ENCODE assay signal across 8 cellular contexts in genomic region chr17:81517339-81518112, GRCh38. TPM values are rescaled to one million over a fixed set of nuclear protein-coding genes. Genes with fewer than 3 reads are reported as not detected.
DNase-seq lines count a peak whose midpoint lies in the region; ATAC-seq and TF ChIP-seq lines count a peak whose summit lies in the region.

No MANE protein-coding gene starts in this region.

- peaks cover 61% of the 10 kb centered on the region for H3K4me1 ChIP-seq in BLaER1
- H3K4me1 ChIP-seq in Karpas-422 (ENCODE audit: low read length) = peaks cover 51% of the 10 kb centered on the region
- peaks cover 21 to 26% of the 10 kb centered on the region in 2 donors for H3K4me1 ChIP-seq in neuronal stem cell (ENCODE audit: control insufficient read depth in 2 of 2, insufficient read depth in 1 of 2, low read depth in 1 of 2, low read length in 2 of 2)

- H3K36me3 Mint-ChIP-seq in chondrocyte (ENCODE audit: low read depth) = no peaks in the 10 kb centered on the region

- H3K79me2 ChIP-seq in Karpas-422 (ENCODE audit: low read length) = 0 out of 2 replicates have a peak, but pooled peaks cover under 1% of the 10 kb centered on the region

- H3K9me2 ChIP-seq in Karpas-422 (replicated peaks; ENCODE audit: insufficient read depth, low read length) = no peaks in the 10 kb centered on the region

- peak overlapping the region; percentile 70 for H3K27ac Mint-ChIP-seq in chondrocyte (ENCODE audit: unreplicated experiment)

- H4K20me1 ChIP-seq in BLaER1 (peaks cover 43% of the 10 kb centered on the region), Karpas-422 (ENCODE audit: insufficient read depth, low read depth, low read length) (peaks cover 12% of the 10 kb centered on the region; the same call in 1 of the 2 replicates)

- no peaks in the 10 kb centered on the region for H3K9me3 Mint-ChIP-seq in chondrocyte (ENCODE audit: low read depth)

- H3K4me3 ChIP-seq in BLaER1 = peak overlapping the region; percentile 65
- H3K4me3 ChIP-seq in Karpas-422 (ENCODE audit: low read length) = peak overlapping the region; percentile 68; the same call in 1 of the 2 replicates
- no peak overlapping the region for H3K4me3 ChIP-seq in neuronal stem cell (ENCODE audit: low read length in 2 of 2)

- H3K27ac ChIP-seq in BLaER1 (peak overlapping the region; percentile 98), Karpas-422 (ENCODE audit: low read length) (no peak overlapping the region), neuronal stem cell (replicated peaks; ENCODE audit: low read length) (no peak overlapping the region)

- H3K27me3 Mint-ChIP-seq in chondrocyte (ENCODE audit: low read depth) = no peaks in the 10 kb centered on the region

- peak overlapping the region; percentile 39 for H2BK5ac ChIP-seq in neuronal stem cell (ENCODE audit: low read length)

- peak; percentile 65 for DNase-seq in Karpas-422
- peak; percentile 75 for DNase-seq in chondrocyte (ENCODE audit: low spot score)
- DNase-seq in neuronal stem cell (ENCODE audit: low spot score) = no peak
- no peak for DNase-seq in NCI-H187 (lab: John Stamatoyannopoulos, UW)
- no peak for DNase-seq in NCI-H2107 (lab: John Stamatoyannopoulos, UW)

- H2BK120ac ChIP-seq in neuronal stem cell (ENCODE audit: low read depth, low read length) = no peak overlapping the region

- WGBS in neuronal stem cell (ENCODE audit: extremely low coverage in 2 of 2, insufficient read length in 2 of 2, insufficient replicate concordance in 1 of 2), 2 donors = no CpG with 5 or more reads among the region's 24 CpGs

- peaks cover 27% of the 10 kb centered on the region for H3K27me3 ChIP-seq in BLaER1
- H3K27me3 ChIP-seq in Karpas-422 (ENCODE audit: low read length) = no peaks in the 10 kb centered on the region
- H3K27me3 ChIP-seq in neuronal stem cell (ENCODE audit: control insufficient read depth in 3 of 3, insufficient read depth in 3 of 3, low read depth in 1 of 3, low read length in 3 of 3) = peaks cover 0 to 41% (median 14%) of the 10 kb centered on the region in 3 experiments

- peaks cover 26% of the 10 kb centered on the region for H3K4me1 Mint-ChIP-seq in chondrocyte (ENCODE audit: low read depth)

- no peak overlapping the region for H2BK15ac ChIP-seq in neuronal stem cell (ENCODE audit: low read length)

- TF ChIP-seq CTCF in chondrocyte (IDR thresholded peaks at IDR 0.05) = no peak

- no peaks in the 10 kb centered on the region for H3K36me3 ChIP-seq in BLaER1
- H3K36me3 ChIP-seq in Karpas-422 (ENCODE audit: insufficient read depth, low read length) = 0 out of 2 replicates have a peak, but pooled peaks cover under 1% of the 10 kb centered on the region
- no peaks in the 10 kb centered on the region for H3K36me3 ChIP-seq in neuronal stem cell (replicated peaks in 1 of 2; ENCODE audit: control insufficient read depth in 2 of 2, insufficient read depth in 2 of 2, low read length in 2 of 2)

- H2AK5ac ChIP-seq in neuronal stem cell (ENCODE audit: low read depth, low read length) = peak overlapping the region; percentile 58

- H2AFZ ChIP-seq in Karpas-422 (ENCODE audit: low read length) (no peak overlapping the region), neuronal stem cell (ENCODE audit: low read length) (no peak overlapping the region)

- peak overlapping the region; percentile 66 for H3K4ac ChIP-seq in neuronal stem cell (ENCODE audit: low read length)

- ATAC-seq in HG02970 (IDR thresholded peaks at IDR 0.05; ENCODE audit: low FRiP score, unreplicated experiment) = no peak

- H3K4me2 ChIP-seq in BLaER1 = peak overlapping the region; percentile 99
- H3K4me2 ChIP-seq in Karpas-422 (ENCODE audit: low read depth, low read length, poor library complexity, severe bottlenecking) = peak overlapping the region; percentile 94
- no peak overlapping the region for H3K4me2 ChIP-seq in neuronal stem cell (ENCODE audit: insufficient read depth, low read length, poor library complexity, severe bottlenecking)

- H3K9me3 ChIP-seq in BLaER1 (no peaks in the 10 kb centered on the region), Karpas-422 (ENCODE audit: low read length) (no peaks in the 10 kb centered on the region), neuronal stem cell (replicated peaks in 1 of 2; ENCODE audit: control insufficient read depth in 2 of 2, insufficient read depth in 1 of 2, low read depth in 1 of 2, low read length in 2 of 2) (no peaks in the 10 kb centered on the region)

- H4K91ac ChIP-seq in neuronal stem cell (ENCODE audit: low read depth, low read length, poor library complexity) = no peak overlapping the region

- H3K9ac ChIP-seq in BLaER1 = peak overlapping the region; percentile 67
- peak overlapping the region; percentile 43 for H3K9ac ChIP-seq in Karpas-422 (ENCODE audit: low read length)
- no peak overlapping the region for H3K9ac ChIP-seq in neuronal stem cell (ENCODE audit: low read depth, low read length, poor library complexity)

- TF ChIP-seq POLR2A in GM19099 (IDR thresholded peaks at IDR 0.05; ENCODE audit: extremely low read depth, insufficient read length, low read depth) = peak; percentile 70

- H3K23ac ChIP-seq in neuronal stem cell (ENCODE audit: low read depth, low read length, poor library complexity) = peak overlapping the region; percentile 6

- no peak overlapping the region for H2BK12ac ChIP-seq in neuronal stem cell (ENCODE audit: low read length)

- no peak overlapping the region for H3K14ac ChIP-seq in neuronal stem cell (ENCODE audit: low read length)

- peak overlapping the region; percentile 17 for H3K18ac ChIP-seq in neuronal stem cell (ENCODE audit: low read length)

- H4K8ac ChIP-seq in neuronal stem cell (ENCODE audit: low read depth, low read length) = no peak overlapping the region

- peaks cover 12% of the 10 kb centered on the region for H3K79me1 ChIP-seq in neuronal stem cell (ENCODE audit: low read depth, low read length)

- peak overlapping the region; percentile 87 for H3K4me3 Mint-ChIP-seq in chondrocyte (ENCODE audit: unreplicated experiment)

RNA-seq across cellular contexts. Expression of gene ACTG1, which starts 4.9 kb away (rescaled TPM):
- total RNA-seq in Karpas-422 (2014; rRNA removed; shearing (Covaris generic); ENCODE audit: low replicate concordance) = 2,634 and 2,913 TPM in 2 replicates
- total RNA-seq in chondrocyte = 3,639 to 4,575 TPM (median 4,567 TPM) in 3 replicates
- polyA plus RNA-seq in neuronal stem cell (2013, experiment 1 of 2) = 5,937 TPM
- 5,622 TPM for polyA plus RNA-seq in neuronal stem cell (2013, experiment 2 of 2)

RNA-seq across cellular contexts. Expression of gene FSCN2, which starts 10.7 kb away (rescaled TPM):
- total RNA-seq in Karpas-422 (2014; rRNA removed; shearing (Covaris generic); ENCODE audit: low replicate concordance) = 0.63 and 1.2 TPM in 2 replicates
- total RNA-seq in chondrocyte = 4.1 to 6.1 TPM (median 5.3 TPM) in 3 replicates
- polyA plus RNA-seq in neuronal stem cell (2013, experiment 1 of 2) = 0.20 TPM
- polyA plus RNA-seq in neuronal stem cell (2013, experiment 2 of 2) = 0.25 TPM

RNA-seq across cellular contexts. Expression of gene FAAP100, which starts 34.6 kb away (rescaled TPM):
- total RNA-seq in Karpas-422 (2014; rRNA removed; shearing (Covaris generic); ENCODE audit: low replicate concordance) = 14.8 and 30.9 TPM in 2 replicates
- total RNA-seq in chondrocyte = 39.8 to 62.7 TPM (median 43.1 TPM) in 3 replicates
- polyA plus RNA-seq in neuronal stem cell (2013, experiment 1 of 2) = 11.8 TPM
- polyA plus RNA-seq in neuronal stem cell (2013, experiment 2 of 2) = 12.1 TPM

Comparison
In these comparisons a context has a peak if more than half of its experiments do, and no peak if none do; other contexts are left out.
1. H3K4me3 ChIP-seq: peak in BLaER1 (single experiment) and Karpas-422 (single experiment); none in neuronal stem cell (0 of 2).
2. DNase-seq: peak in Karpas-422 (single experiment) and chondrocyte (single experiment); none in neuronal stem cell (single experiment), NCI-H187 (0 of 2) and NCI-H2107 (single experiment).